24 cellular contexts compared by ENCODE assay signal in genomic region chr22:37713761-37714160, GRCh38.
"Had no signal": no experiment of that assay in that cellular context is flagged by ENCODE, and none has a peak within 500 bp of the region (broad histone marks: within the 10 kb centered on the region; RNA-seq: fewer than 3 reads in every experiment).

No MANE protein-coding gene starts in this region.

- H3K27me3 Mint-ChIP-seq: effector memory CD8-positive, alpha-beta T cell; naive B cell had no signal

- H3K4me1 ChIP-seq: colonic mucosa had no signal

- H3K9me3 Mint-ChIP-seq: dendritic cell treated with granulocyte-macrophage colony-stimulating factor and Interleukin-4, amounts not matched to agents 40 ng/mL and 50 ng/mL, for 4 days; effector memory CD8-positive, alpha-beta T cell; naive B cell had no signal

- H3K27me3 ChIP-seq: colonic mucosa, esophagus squamous epithelium, gastroesophageal sphincter, heart right ventricle, left lung had no signal

- H3K27ac ChIP-seq: colonic mucosa, epithelial cell of prostate, esophagus squamous epithelium, gastroesophageal sphincter, heart right ventricle, left lung, lower lobe of right lung had no signal

- H3K36me3 ChIP-seq: colonic mucosa, gastroesophageal sphincter, heart right ventricle, left lung, lower lobe of right lung had no signal

- H3K27ac Mint-ChIP-seq: dendritic cell treated with granulocyte-macrophage colony-stimulating factor and Interleukin-4, amounts not matched to agents 40 ng/mL and 50 ng/mL, for 4 days; endodermal cell; mesothelial cell of epicardium had no signal

- H3K9me3 ChIP-seq: colonic mucosa, esophagus squamous epithelium, gastroesophageal sphincter, heart right ventricle, left lung, lower lobe of right lung, mucosa of descending colon had no signal

- DNase-seq: colonic mucosa; cortex of kidney; effector CD8-positive, alpha-beta T cell; effector memory CD8-positive, alpha-beta T cell; endodermal cell; erythroblast; esophagus squamous epithelium; foreskin fibroblast; foreskin melanocyte; glutamatergic neuron; head of caudate nucleus; heart right ventricle; hippocampal formation; left cardiac atrium; left lung; left ventricle myocardium superior; lower lobe of right lung; mesenchymal stem cell; mucosa of descending colon; naive B cell had no signal

- ATAC-seq: effector memory CD8-positive, alpha-beta T cell; gastroesophageal sphincter; heart right ventricle; left cardiac atrium; left lung; left ventricle myocardium superior; lower lobe of right lung; mucosa of descending colon had no signal

- H3K4me1 Mint-ChIP-seq: endodermal cell, mesothelial cell of epicardium had no signal

- H3K4me3 Mint-ChIP-seq: dendritic cell treated with granulocyte-macrophage colony-stimulating factor and Interleukin-4, amounts not matched to agents 40 ng/mL and 50 ng/mL, for 4 days; effector memory CD8-positive, alpha-beta T cell; endodermal cell; mesothelial cell of epicardium; naive B cell had no signal

- H3K4me3 ChIP-seq: colonic mucosa, esophagus squamous epithelium, gastroesophageal sphincter, heart right ventricle, left lung, lower lobe of right lung, mucosa of descending colon had no signal
